Comparison of ENCODE assay signal across 23 cellular contexts in the genomic region with DNA sequence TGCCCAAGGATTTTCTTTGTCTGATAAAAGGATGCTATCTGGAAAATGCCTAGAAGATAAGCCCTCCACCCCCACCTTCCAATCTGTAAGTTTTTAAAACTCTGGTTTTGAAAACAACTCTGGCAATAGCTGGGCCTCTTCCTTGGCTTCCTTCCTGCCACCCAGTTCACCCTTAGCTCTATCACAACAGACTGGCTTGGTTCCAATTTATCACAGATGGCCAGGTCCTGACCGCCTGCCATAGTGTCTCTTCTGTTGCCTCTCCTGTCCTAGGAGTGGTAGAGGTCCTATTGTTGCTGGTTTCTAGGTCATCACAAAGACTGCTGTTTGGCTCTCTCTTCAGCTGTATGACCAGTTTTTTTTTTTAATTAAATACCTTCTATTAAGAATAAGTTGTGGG.
"Had no signal": no experiment of that assay in that cellular context is flagged by ENCODE, and none has a peak within 500 bp of the region (broad histone marks: within the 10 kb centered on the region; RNA-seq: fewer than 3 reads in every experiment).

No MANE protein-coding gene starts in this region.

- DNase-seq: activated CD4-positive, alpha-beta T cell treated with anti-CD3 and anti-CD28 coated beads, Interleukin-2, amount 10 ng/mL, durations not matched to agents 7 days and 5 days; activated CD4-positive, CD25-positive, alpha-beta regulatory T cell treated with anti-CD3 and anti-CD28 coated beads, Interleukin-2, amount 50 U/mL, for 72 hours; activated CD8-positive, alpha-beta T cell treated with anti-CD3 and anti-CD28 coated beads for 36 hours; activated gamma-delta T cell treated with Interleukin-2 at 50 U/mL for 16 hours; activated T-cell treated with anti-CD3 and anti-CD28 coated beads, Interleukin-2, amount 50 U/mL, for 1 hour; anterior cingulate cortex; body of pancreas; effector memory CD8-positive, alpha-beta T cell; esophagus squamous epithelium; heart right ventricle; islet precursor cell; left cardiac atrium; mesenchymal stem cell; ovary; right cardiac atrium; stimulated activated CD4-positive, alpha-beta T cell treated with anti-CD3 and anti-CD28 coated beads, Interleukin-1b, Interleukin-23, amount 100 ng/mL, for 48 hours; stimulated activated naive CD8-positive, alpha-beta T cell treated with anti-CD3 and anti-CD28 coated beads, Interleukin-15, amount 100 ng/mL, for 72 hours; tibial artery; WERI-Rb-1 had no signal

- H3K9me3 ChIP-seq: body of pancreas, esophagus squamous epithelium, gastroesophageal sphincter, heart right ventricle, neutrophil, ovary, tibial artery had no signal

- ATAC-seq: activated CD8-positive, alpha-beta T cell treated with anti-CD3 and anti-CD28 coated beads for 36 hours; body of pancreas; effector memory CD8-positive, alpha-beta T cell; gastroesophageal sphincter; heart right ventricle; left cardiac atrium; right cardiac atrium; stimulated activated effector memory CD8-positive, alpha-beta T cell treated with anti-CD3 and anti-CD28 coated beads, Interleukin-12 subunit alpha, Interleukin-12 subunit beta, amount 100 ng/mL, for 72 hours; stimulated activated naive CD8-positive, alpha-beta T cell treated with anti-CD3 and anti-CD28 coated beads, Interleukin-15, amount 100 ng/mL, for 72 hours had no signal

- H3K27ac ChIP-seq: body of pancreas, cardiac muscle cell, esophagus squamous epithelium, gastroesophageal sphincter, heart right ventricle, neutrophil, ovary, tibial artery, WERI-Rb-1 had no signal

- H3K27me3 ChIP-seq: body of pancreas, cardiac muscle cell, esophagus squamous epithelium, gastroesophageal sphincter, heart right ventricle, neutrophil, ovary, tibial artery had no signal

- H3K4me3 ChIP-seq: body of pancreas, cardiac muscle cell, esophagus squamous epithelium, gastroesophageal sphincter, heart right ventricle, ovary, tibial artery had no signal

- H3K4me1 ChIP-seq: body of pancreas, esophagus squamous epithelium, gastroesophageal sphincter, heart right ventricle, tibial artery had no signal

- H3K36me3 ChIP-seq: cardiac muscle cell, esophagus squamous epithelium, gastroesophageal sphincter, heart right ventricle, neutrophil, ovary, tibial artery, WERI-Rb-1 had no signal
